In the genomic region with DNA sequence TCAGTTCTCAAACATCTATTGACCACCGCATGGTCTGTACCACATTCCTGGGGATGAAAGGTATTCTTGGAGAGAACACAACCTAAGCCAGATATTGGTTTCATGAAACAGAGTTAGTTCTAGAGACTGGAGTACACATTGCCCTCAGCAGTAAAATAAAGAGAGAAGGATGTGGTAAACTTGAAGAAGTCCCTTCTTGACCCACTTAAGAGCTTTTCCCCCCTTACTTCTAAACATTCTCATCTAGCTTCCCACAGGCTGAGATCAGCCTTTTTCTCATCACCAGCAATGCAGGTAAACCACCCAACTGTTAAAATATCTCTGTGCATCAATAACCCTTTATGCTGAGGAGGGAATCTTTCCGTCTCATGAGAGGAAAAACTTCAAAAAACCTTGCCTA, we compare ENCODE assay signal across 23 cellular contexts.
"Had no signal": no experiment of that assay in that cellular context is flagged by ENCODE, and none has a peak within 500 bp of the region (broad histone marks: within the 10 kb centered on the region; RNA-seq: fewer than 3 reads in every experiment).

No MANE protein-coding gene starts in this region.

- H3K9me3 Mint-ChIP-seq: type B pancreatic cell had no signal

- H3K27ac Mint-ChIP-seq: activated naive CD8-positive, alpha-beta T cell treated with anti-CD3 and anti-CD28 coated beads, Interleukin-2, amount 10 ng/mL, durations not matched to agents 7 days and 5 days; stimulated activated memory B cell treated with anti-CD40 and anti-IgM and Interleukin-4, amounts not matched to agents 10 μg/mL and 1 μg/mL and 100 μg/mL, for 72 hours; type B pancreatic cell had no signal

- ATAC-seq: gastroesophageal sphincter; left ventricle myocardium superior; right lobe of liver; stimulated activated memory B cell treated with anti-CD40 and anti-IgM and Interleukin-4, amounts not matched to agents 10 μg/mL and 1 μg/mL and 100 μg/mL, for 72 hours had no signal

- DNase-seq: activated CD4-positive, CD25-positive, alpha-beta regulatory T cell treated with anti-CD3 and anti-CD28 coated beads, Interleukin-2, amount 50 U/mL, for 72 hours; activated naive CD8-positive, alpha-beta T cell treated with anti-CD3 and anti-CD28 coated beads, Interleukin-2, amount 10 ng/mL, durations not matched to agents 7 days and 5 days; activated T-cell treated with anti-CD3 and anti-CD28 coated beads, Interleukin-2, amount 50 U/mL, for 1 hour; amygdala; cortex of kidney; head of caudate nucleus; hypothalamus; left ventricle myocardium superior; mammary epithelial cell; midbrain; nucleus accumbens; right lobe of liver; stimulated activated CD4-positive, alpha-beta T cell treated with anti-CD3 and anti-CD28 coated beads, Interleukin-2, amount 100 ng/mL, for 24 hours; testis; WERI-Rb-1 had no signal

- H3K27me3 ChIP-seq: gastroesophageal sphincter, right lobe of liver, testis, vagina had no signal

- H3K36me3 Mint-ChIP-seq: activated naive CD8-positive, alpha-beta T cell treated with anti-CD3 and anti-CD28 coated beads, Interleukin-2, amount 10 ng/mL, durations not matched to agents 7 days and 5 days; stimulated activated memory B cell treated with anti-CD40 and anti-IgM and Interleukin-4, amounts not matched to agents 10 μg/mL and 1 μg/mL and 100 μg/mL, for 72 hours; type B pancreatic cell had no signal

- H3K4me3 ChIP-seq: gastroesophageal sphincter, right lobe of liver, skin epidermis, testis, vagina had no signal

- H3K27ac ChIP-seq: epithelial cell of prostate, gastroesophageal sphincter, right lobe of liver, skin epidermis, testis, vagina, WERI-Rb-1 had no signal

- H3K36me3 ChIP-seq: gastroesophageal sphincter, right lobe of liver, vagina, WERI-Rb-1 had no signal

- FAIRE-seq: islet of Langerhans, TTC549 had no signal

- H3K4me3 Mint-ChIP-seq: activated naive CD8-positive, alpha-beta T cell treated with anti-CD3 and anti-CD28 coated beads, Interleukin-2, amount 10 ng/mL, durations not matched to agents 7 days and 5 days; stimulated activated memory B cell treated with anti-CD40 and anti-IgM and Interleukin-4, amounts not matched to agents 10 μg/mL and 1 μg/mL and 100 μg/mL, for 72 hours; type B pancreatic cell had no signal

- H3K27me3 Mint-ChIP-seq: type B pancreatic cell had no signal

- H3K9me3 ChIP-seq: right lobe of liver, testis, vagina had no signal

- H3K4me1 ChIP-seq: gastroesophageal sphincter, right lobe of liver, testis, vagina had no signal

- H3K4me1 Mint-ChIP-seq: stimulated activated memory B cell treated with anti-CD40 and anti-IgM and Interleukin-4, amounts not matched to agents 10 μg/mL and 1 μg/mL and 100 μg/mL, for 72 hours had no signal
